Comparison of ENCODE assay signal across 31 cellular contexts in genomic region chr19:831407-832369, GRCh38. TPM values are rescaled to one million over a fixed set of nuclear protein-coding genes. Genes with fewer than 3 reads are reported as not detected.
"Had no signal": no experiment of that assay in that cellular context is flagged by ENCODE, and none has a peak within 500 bp of the region (broad histone marks: within the 10 kb centered on the region; RNA-seq: fewer than 3 reads in every experiment).

No MANE protein-coding gene starts in this region.

- H3K4me3 ChIP-seq: sigmoid colon, tibial artery had no signal

- H3K9me3 Mint-ChIP-seq: activated B cell treated with CpG ODN at 0.5 μM for 24 hours; activated naive CD4-positive, alpha-beta T cell treated with anti-CD3 and anti-CD28 coated beads, Interleukin-2, amount 50 U/mL, for 72 hours; activated T-cell treated with anti-CD3 and anti-CD28 coated beads, Interleukin-2, amount 50 U/mL, for 24 hours; activated T-helper 17 cell treated with anti-CD3 and anti-CD28 coated beads, Interleukin-2, amount 50 U/mL, for 72 hours; nephron; stimulated activated naive CD8-positive, alpha-beta T cell treated with anti-CD3 and anti-CD28 coated beads, Interleukin-15, Interleukin-2, amounts not matched to agents 100 ng/mL and 50 ng/mL, for 24 hours had no signal

- DNase-seq: activated B cell treated with CpG ODN at 0.5 μM for 24 hours; activated CD4-positive, alpha-beta T cell treated with anti-CD3 and anti-CD28 coated beads for 36 hours; activated CD4-positive, alpha-beta T cell treated with anti-CD3 and anti-CD28 coated beads, Interleukin-2, amount 50 U/mL, for 4 hours; activated CD8-positive, alpha-beta memory T cell treated with anti-CD3 and anti-CD28 coated beads for 24 hours; activated CD8-positive, alpha-beta memory T cell treated with anti-CD3 and anti-CD28 coated beads, Interleukin-2, amount 50 U/mL, for 4 hours; activated T-cell treated with anti-CD3 and anti-CD28 coated beads, Interleukin-2, amount 50 U/mL, for 24 hours; aorta; brain microvascular endothelial cell; caudate nucleus; dermis blood vessel endothelial cell; effector CD8-positive, alpha-beta T cell; foreskin melanocyte; glutamatergic neuron; hippocampal formation; nucleus accumbens; posterior cingulate gyrus; sigmoid colon; stimulated activated CD4-positive, alpha-beta T cell treated with anti-CD3 and anti-CD28 coated beads, Interleukin-4, amount 100 ng/mL, for 1 hour; substantia nigra; T-helper 9 cell; tibial artery had no signal

- ATAC-seq: activated CD4-positive, alpha-beta T cell treated with anti-CD3 and anti-CD28 coated beads for 36 hours; activated naive CD4-positive, alpha-beta T cell treated with anti-CD3 and anti-CD28 coated beads, Interleukin-2, amount 50 U/mL, for 72 hours; activated T-helper 17 cell treated with anti-CD3 and anti-CD28 coated beads, Interleukin-2, amount 50 U/mL, for 72 hours had no signal

- H3K36me3 ChIP-seq: brain microvascular endothelial cell, sigmoid colon, tibial artery had no signal

- H3K27ac ChIP-seq: brain microvascular endothelial cell, sigmoid colon, tibial artery had no signal

- H3K4me3 Mint-ChIP-seq: activated B cell treated with CpG ODN at 0.5 μM for 24 hours; activated CD4-positive, alpha-beta T cell treated with anti-CD3 and anti-CD28 coated beads for 36 hours; activated T-cell treated with anti-CD3 and anti-CD28 coated beads, Interleukin-2, amount 50 U/mL, for 24 hours; activated T-helper 17 cell treated with anti-CD3 and anti-CD28 coated beads, Interleukin-2, amount 50 U/mL, for 72 hours; nephron; stimulated activated naive CD8-positive, alpha-beta T cell treated with anti-CD3 and anti-CD28 coated beads, Interleukin-15, Interleukin-2, amounts not matched to agents 100 ng/mL and 50 ng/mL, for 24 hours had no signal

- H3K27ac Mint-ChIP-seq: activated B cell treated with CpG ODN at 0.5 μM for 24 hours; activated CD4-positive, alpha-beta T cell treated with anti-CD3 and anti-CD28 coated beads for 36 hours; activated naive CD4-positive, alpha-beta T cell treated with anti-CD3 and anti-CD28 coated beads, Interleukin-2, amount 50 U/mL, for 72 hours; activated T-cell treated with anti-CD3 and anti-CD28 coated beads, Interleukin-2, amount 50 U/mL, for 24 hours; activated T-helper 17 cell treated with anti-CD3 and anti-CD28 coated beads, Interleukin-2, amount 50 U/mL, for 72 hours; nephron; stimulated activated naive CD8-positive, alpha-beta T cell treated with anti-CD3 and anti-CD28 coated beads, Interleukin-15, Interleukin-2, amounts not matched to agents 100 ng/mL and 50 ng/mL, for 24 hours had no signal

- H3K27me3 ChIP-seq: brain microvascular endothelial cell had no signal

- H3K9me3 ChIP-seq: sigmoid colon, tibial artery had no signal

- H3K36me3 Mint-ChIP-seq: activated naive CD4-positive, alpha-beta T cell treated with anti-CD3 and anti-CD28 coated beads, Interleukin-2, amount 50 U/mL, for 72 hours had no signal

- H3K4me1 ChIP-seq: sigmoid colon, tibial artery had no signal

- H3K4me1 Mint-ChIP-seq: activated B cell treated with CpG ODN at 0.5 μM for 24 hours; activated CD4-positive, alpha-beta T cell treated with anti-CD3 and anti-CD28 coated beads for 36 hours; nephron had no signal

RNA-seq across cellular contexts. Expression of gene AZU1, which starts 4.1 kb away (rescaled TPM):
- total RNA-seq: activated CD4-positive, alpha-beta T cell treated with anti-CD3 and anti-CD28 coated beads for 36 hours; activated naive CD4-positive, alpha-beta T cell treated with anti-CD3 and anti-CD28 coated beads, Interleukin-2, amount 50 U/mL, for 72 hours; dermis blood vessel endothelial cell; myocyte; T-helper 1 cell treated with Interleukin-12 subunit alpha and Interleukin-12 subunit beta and Interleukin-4 antibody, amounts not matched to agents 30 ng/mL and 1 ng/mL, for 36 hours; ureter had no signal
- polyA plus RNA-seq: esophagus had no signal

RNA-seq across cellular contexts. Expression of gene PRTN3, which starts 9.1 kb away (rescaled TPM):
- total RNA-seq: activated B cell treated with CpG ODN at 0.5 μM for 24 hours; activated CD4-positive, alpha-beta T cell treated with anti-CD3 and anti-CD28 coated beads for 36 hours; activated naive CD4-positive, alpha-beta T cell treated with anti-CD3 and anti-CD28 coated beads, Interleukin-2, amount 50 U/mL, for 72 hours; activated T-helper 17 cell treated with anti-CD3 and anti-CD28 coated beads, Interleukin-2, amount 50 U/mL, for 72 hours; aorta; dermis blood vessel endothelial cell; myocyte; sigmoid colon; T-helper 1 cell treated with Interleukin-12 subunit alpha and Interleukin-12 subunit beta and Interleukin-4 antibody, amounts not matched to agents 30 ng/mL and 1 ng/mL, for 36 hours; ureter had no signal
- polyA plus RNA-seq: aorta, esophagus, sigmoid colon had no signal

RNA-seq across cellular contexts. Expression of gene PLPPR3, which starts 9.9 kb away (rescaled TPM):
- total RNA-seq: activated B cell treated with CpG ODN at 0.5 μM for 24 hours; activated CD4-positive, alpha-beta T cell treated with anti-CD3 and anti-CD28 coated beads for 36 hours; activated naive CD4-positive, alpha-beta T cell treated with anti-CD3 and anti-CD28 coated beads, Interleukin-2, amount 50 U/mL, for 72 hours; activated T-helper 17 cell treated with anti-CD3 and anti-CD28 coated beads, Interleukin-2, amount 50 U/mL, for 72 hours; aorta; mononuclear cell; sigmoid colon; T-helper 1 cell treated with Interleukin-12 subunit alpha and Interleukin-12 subunit beta and Interleukin-4 antibody, amounts not matched to agents 30 ng/mL and 1 ng/mL, for 36 hours; ureter had no signal
- polyA plus RNA-seq: aorta, esophagus, liver had no signal

RNA-seq across cellular contexts. Expression of gene ELANE, which starts 20.4 kb away (rescaled TPM):
- total RNA-seq: activated B cell treated with CpG ODN at 0.5 μM for 24 hours; activated CD4-positive, alpha-beta T cell treated with anti-CD3 and anti-CD28 coated beads for 36 hours; activated naive CD4-positive, alpha-beta T cell treated with anti-CD3 and anti-CD28 coated beads, Interleukin-2, amount 50 U/mL, for 72 hours; activated T-helper 17 cell treated with anti-CD3 and anti-CD28 coated beads, Interleukin-2, amount 50 U/mL, for 72 hours; dermis blood vessel endothelial cell; myocyte; T-helper 1 cell treated with Interleukin-12 subunit alpha and Interleukin-12 subunit beta and Interleukin-4 antibody, amounts not matched to agents 30 ng/mL and 1 ng/mL, for 36 hours had no signal
- polyA plus RNA-seq: aorta had no signal

RNA-seq across cellular contexts. Expression of gene CFD, which starts 27.8 kb away (rescaled TPM):
- total RNA-seq: activated B cell treated with CpG ODN at 0.5 μM for 24 hours, dermis blood vessel endothelial cell had no signal
